In genomic region chr2:74481432-74481831, GRCh38 we compare ENCODE assay signal across 8 cellular contexts. TPM values are rescaled to one million over a fixed set of nuclear protein-coding genes. Genes with fewer than 3 reads are reported as not detected.
A peak's percentile ranks its signal among the peaks of the same experiment; 100 is the strongest.
DNase-seq lines count a peak whose midpoint lies in the region; ATAC-seq, FAIRE-seq and TF ChIP-seq lines count a peak whose summit lies in the region.

No MANE protein-coding gene starts in this region.

- H3K9ac ChIP-seq in K562 (ENCODE audit: insufficient read depth in 1 of 2, low read depth in 2 of 2, low read length in 2 of 2), result peak overlapping the region; percentile 83 to 93

- no peak for TF ChIP-seq CTCF in K562 (IDR thresholded peaks at IDR 0.05 in 2 of 3, conservative IDR thresholded peaks at IDR 0.05 in 1 of 3; ENCODE audit: insufficient read depth in 2 of 3, low read depth in 1 of 3, low read length in 3 of 3)
- TF ChIP-seq CTCF in upper lobe of right lung (IDR thresholded peaks at IDR 0.05), result no peak

- BruUV-seq in K562 (replicated peaks; lab: Mats Ljungman, UMichigan), result no TSS peak

- H3K4me1 ChIP-seq in K562 (replicated peaks in 1 of 2; ENCODE audit: control insufficient read depth in 2 of 2, insufficient read depth in 2 of 2, low read length in 2 of 2) (peaks cover 8 to 23% of the 10 kb centered on the region in 2 experiments; a peak in 4 of 5 replicates), upper lobe of right lung (peaks cover 36% of the 10 kb centered on the region)

- peaks cover 29% of the 10 kb centered on the region for H3K36me3 ChIP-seq in K562 (ENCODE audit: control insufficient read depth, insufficient read depth, low read length)
- H3K36me3 ChIP-seq in upper lobe of right lung, result peaks cover 27% of the 10 kb centered on the region

- no peak for DNase-seq in activated naive CD4-positive, alpha-beta T cell treated with anti-CD3 and anti-CD28 coated beads for 36 hours
- DNase-seq in activated naive CD4-positive, alpha-beta T cell treated with anti-CD3 and anti-CD28 coated beads, Interleukin-2, amount 50 U/mL, for 16 hours, result no peak
- no peak for DNase-seq in K562 (ENCODE audit: extremely low read depth in 1 of 4, low spot score in 3 of 4)
- DNase-seq in memory B cell (ENCODE audit: low spot score in 2 of 2), result no peak
- DNase-seq in upper lobe of right lung, result no peak
- no peak for DNase-seq in effector CD8-positive, alpha-beta T cell (lab: John Stamatoyannopoulos, UW)
- DNase-seq in activated CD8-positive, alpha-beta memory T cell treated with anti-CD3 and anti-CD28 coated beads, Interleukin-2, amount 50 U/mL, for 48 hours, result no peak
- DNase-seq in NCI-H1048 (lab: John Stamatoyannopoulos, UW), result no peak

- H4K20me1 ChIP-seq in K562 (replicated peaks; ENCODE audit: control insufficient read depth, insufficient read depth, low read length), result no peaks in the 10 kb centered on the region; the same call in 1 of the 2 replicates

- H3K27me3 ChIP-seq in K562 (ENCODE audit: control insufficient read depth in 2 of 2, insufficient read depth in 2 of 2, low read length in 2 of 2) (no peaks in the 10 kb centered on the region), upper lobe of right lung (no peaks in the 10 kb centered on the region)

- peak overlapping the region; percentile 93 for H3K4me3 Mint-ChIP-seq in activated naive CD4-positive, alpha-beta T cell treated with anti-CD3 and anti-CD28 coated beads for 36 hours
- H3K4me3 Mint-ChIP-seq in memory B cell, result peak overlapping the region; percentile 99

- H3K4me1 Mint-ChIP-seq in activated naive CD4-positive, alpha-beta T cell treated with anti-CD3 and anti-CD28 coated beads for 36 hours (ENCODE audit: low read depth), result peaks cover 32% of the 10 kb centered on the region
- peaks cover 18% of the 10 kb centered on the region for H3K4me1 Mint-ChIP-seq in memory B cell

- TF ChIP-seq POLR2A in K562 (conservative IDR thresholded peaks at IDR 0.05), result no peak

- peak overlapping the region; percentile 99 for H3K4me2 ChIP-seq in K562 (ENCODE audit: insufficient read depth, low read length)

- H3K9me3 ChIP-seq in K562 (replicated peaks; ENCODE audit: control insufficient read depth, insufficient read depth, low read depth, low read length), result no peaks in the 10 kb centered on the region
- no peaks in the 10 kb centered on the region for H3K9me3 ChIP-seq in upper lobe of right lung

- H3K27ac Mint-ChIP-seq in activated naive CD4-positive, alpha-beta T cell treated with anti-CD3 and anti-CD28 coated beads for 36 hours, result no peak overlapping the region
- no peak overlapping the region for H3K27ac Mint-ChIP-seq in memory B cell

- H3K9me1 ChIP-seq in K562 (ENCODE audit: control insufficient read depth, insufficient read depth, low read length), result no peaks in the 10 kb centered on the region

- CTCF ChIA-PET in activated naive CD4-positive, alpha-beta T cell treated with anti-CD3 and anti-CD28 coated beads for 36 hours (lab: Charles Lee), result interaction anchor here (1.1 to 8.2 kb wide), 10 partner anchors 9 to 104 kb away, joined by 3 to 144 read pairs (median 9); partner anchors contain the start of genes HTRA2, INO80B, LBX2 and MRPL53
- CTCF ChIA-PET in K562 (lab: Yijun Ruan, JAX; ENCODE audit: low intra/inter-chr PET ratio), result no interaction called here

- H2AFZ ChIP-seq in K562 (ENCODE audit: low read depth, low read length), result no peak overlapping the region

- POLR2A ChIA-PET in K562 (lab: Yijun Ruan, JAX), result interaction anchor here (0.7 to 3.9 kb wide), 10 partner anchors 8 to 275 kb away, joined by 3 to 28 read pairs (median 4); partner anchors contain the start of genes MRPL53 and WBP1

- in situ Hi-C loops in K562 (cut with MboI), result no loop called here

- H3K36me3 Mint-ChIP-seq in activated naive CD4-positive, alpha-beta T cell treated with anti-CD3 and anti-CD28 coated beads for 36 hours (ENCODE audit: low read depth), result peaks cover 16% of the 10 kb centered on the region
- peaks cover 12% of the 10 kb centered on the region for H3K36me3 Mint-ChIP-seq in memory B cell

- H3K27ac ChIP-seq in K562 (ENCODE audit: extremely low read depth, low read depth, low read length), result no peak overlapping the region
- peak overlapping the region; percentile 91 for H3K27ac ChIP-seq in upper lobe of right lung

- no peaks in the 10 kb centered on the region for H3K27me3 Mint-ChIP-seq in activated naive CD4-positive, alpha-beta T cell treated with anti-CD3 and anti-CD28 coated beads for 36 hours (ENCODE audit: low read depth)
- H3K27me3 Mint-ChIP-seq in memory B cell, result no peaks in the 10 kb centered on the region

- FAIRE-seq in K562 (lab: Jason Lieb, UNC), result no peak

- peaks cover 32% of the 10 kb centered on the region for H3K79me2 ChIP-seq in K562 (ENCODE audit: control insufficient read depth, insufficient read depth, low read length)

- H3K9me3 Mint-ChIP-seq in activated naive CD4-positive, alpha-beta T cell treated with anti-CD3 and anti-CD28 coated beads for 36 hours, result no peaks in the 10 kb centered on the region
- no peaks in the 10 kb centered on the region for H3K9me3 Mint-ChIP-seq in memory B cell

- intact Hi-C loops in activated naive CD4-positive, alpha-beta T cell treated with anti-CD3 and anti-CD28 coated beads for 36 hours (cut with micrococcal nuclease), result loop anchor here (5.0 kb wide), 1 partner anchor 236 kb away; no protein-coding TSS in a partner anchor
- intact Hi-C loops in K562 (cut with micrococcal nuclease), result no loop called here
- intact Hi-C loops in upper lobe of right lung (cut with DNase I), result no loop called here

- H3K4me3 ChIP-seq in K562 (peak overlapping the region; percentile 86), upper lobe of right lung (peak overlapping the region; percentile 95)

- WGBS in K562 (ENCODE audit: insufficient coverage, low coverage, missing lambda C conversion rate), result 57% methylated on average over 3 of the region's 3 CpGs

- TF ChIP-seq EP300 in K562 (IDR thresholded peaks at IDR 0.05; ENCODE audit: low read length), result no peak

- no peak for TF ChIP-seq RAD21 in K562 (CRISPR knock-in tag; conservative IDR thresholded peaks at IDR 0.05 in 1 of 2, IDR thresholded peaks at IDR 0.05 in 1 of 2)

- no peak for ATAC-seq in K562
- ATAC-seq in memory B cell (ENCODE audit: low read depth), result no peak
- ATAC-seq in upper lobe of right lung, result no peak

RNA-seq across cellular contexts. Expression of gene CCDC142, which starts 1.4 kb away (rescaled TPM):
- 1 to 10 TPM; 3.7 to 5.8 TPM for total RNA-seq in activated naive CD4-positive, alpha-beta T cell treated with anti-CD3 and anti-CD28 coated beads for 36 hours
- 68.2 and 153 TPM in 2 replicates for total RNA-seq in K562 (2011; cell fraction: chromatin; rRNA removed; ENCODE audit: low replicate concordance)
- 104 and 108 TPM in 2 replicates for total RNA-seq in K562 (2011; cell fraction: nucleolus; rRNA removed)
- total RNA-seq in K562 (2011; cell fraction: nucleoplasm; rRNA removed), result 54.5 and 66.8 TPM in 2 replicates
- total RNA-seq in K562 (2014; rRNA removed) (11.1 and 12.9 TPM in 2 replicates), K562 (2014; rRNA removed; fragmentation: Illumina TruSeq; extraction: Trizol) (5.9 and 7.2 TPM in 2 replicates), K562 (2015; rRNA removed; fragmentation: Illumina TruSeq; extraction: Trizol) (9.8 and 11.7 TPM in 2 replicates), K562 (2021) (9.3 and 11.1 TPM in 2 replicates), upper lobe of right lung (16.1 TPM)
- polyA plus RNA-seq in K562 (2011; rRNA removed) (3.4 and 3.7 TPM in 2 replicates), K562 (2014; fragmentation: Illumina TruSeq; extraction: Trizol) (6.5 and 8.3 TPM in 2 replicates), K562 (2014; fragmentation: Nextera tagmentation; extraction: Ambion mirVana) (under 1 TPM; 0.55 to 0.58 TPM), K562 (2014; rRNA removed) (7.8 and 12.7 TPM in 2 replicates)
- polyA plus RNA-seq in K562 (2011; cell fraction: cytosol; rRNA removed), result 2.5 and 6.4 TPM in 2 replicates
- 11.2 and 25.3 TPM in 2 replicates for polyA plus RNA-seq in K562 (2011; cell fraction: nucleus; rRNA removed)
- polyA plus RNA-seq in K562 (2012), result 5.2 and 9.2 TPM in 2 replicates
- 8.7 and 15.4 TPM in 2 replicates for polyA minus RNA-seq in K562 (2011; rRNA and poly(A)+ RNA removed)
- polyA minus RNA-seq in K562 (2011; cell fraction: cytosol; rRNA and poly(A)+ RNA removed), result 3.1 and 4.0 TPM in 2 replicates
- polyA minus RNA-seq in K562 (2011; cell fraction: nucleus; rRNA and poly(A)+ RNA removed), result 24.3 and 36.8 TPM in 2 replicates

RNA-seq across cellular contexts. Expression of gene TTC31, which starts 1.4 kb away (rescaled TPM):
- total RNA-seq in activated naive CD4-positive, alpha-beta T cell treated with anti-CD3 and anti-CD28 coated beads for 36 hours, result 10 to 100 TPM; 29.5 to 30.6 TPM
- total RNA-seq in K562 (2011; cell fraction: chromatin; rRNA removed; ENCODE audit: low replicate concordance), result 53.4 and 102 TPM in 2 replicates
- 58.8 and 59.9 TPM in 2 replicates for total RNA-seq in K562 (2011; cell fraction: nucleolus; rRNA removed)
- 58.1 and 70.2 TPM in 2 replicates for total RNA-seq in K562 (2011; cell fraction: nucleoplasm; rRNA removed)
- total RNA-seq in K562 (2014; rRNA removed) (13.1 and 18.7 TPM in 2 replicates), K562 (2014; rRNA removed; fragmentation: Illumina TruSeq; extraction: Trizol) (8.6 and 11.6 TPM in 2 replicates), K562 (2015; rRNA removed; fragmentation: Illumina TruSeq; extraction: Trizol) (15.6 and 15.9 TPM in 2 replicates), K562 (2021) (23.9 and 26.5 TPM in 2 replicates), upper lobe of right lung (23.4 TPM)
- polyA plus RNA-seq in K562 (2011; rRNA removed) (18.4 and 19.0 TPM in 2 replicates), K562 (2014; fragmentation: Illumina TruSeq; extraction: Trizol) (22.9 and 27.3 TPM in 2 replicates), K562 (2014; fragmentation: Nextera tagmentation; extraction: Ambion mirVana) (1 to 10 TPM; 4.7 to 5.0 TPM), K562 (2014; rRNA removed) (30.5 and 30.9 TPM in 2 replicates)
- 13.2 and 23.0 TPM in 2 replicates for polyA plus RNA-seq in K562 (2011; cell fraction: cytosol; rRNA removed)
- polyA plus RNA-seq in K562 (2011; cell fraction: nucleus; rRNA removed), result 111 and 155 TPM in 2 replicates
- 19.9 and 29.5 TPM in 2 replicates for polyA plus RNA-seq in K562 (2012)
- polyA minus RNA-seq in K562 (2011; rRNA and poly(A)+ RNA removed), result 7.8 and 11.2 TPM in 2 replicates
- 7.1 and 9.6 TPM in 2 replicates for polyA minus RNA-seq in K562 (2011; cell fraction: cytosol; rRNA and poly(A)+ RNA removed)
- 26.1 and 29.9 TPM in 2 replicates for polyA minus RNA-seq in K562 (2011; cell fraction: nucleus; rRNA and poly(A)+ RNA removed)

RNA-seq across cellular contexts. Expression of gene MRPL53, which starts 9.0 kb away (rescaled TPM):
- total RNA-seq in activated naive CD4-positive, alpha-beta T cell treated with anti-CD3 and anti-CD28 coated beads for 36 hours, result 100 to 1,000 TPM; 112 to 117 TPM
- 18.9 and 39.7 TPM in 2 replicates for total RNA-seq in K562 (2011; cell fraction: chromatin; rRNA removed; ENCODE audit: low replicate concordance)
- total RNA-seq in K562 (2011; cell fraction: nucleolus; rRNA removed), result 42.7 and 46.7 TPM in 2 replicates
- 23.2 and 28.7 TPM in 2 replicates for total RNA-seq in K562 (2011; cell fraction: nucleoplasm; rRNA removed)
- 60.8 and 68.2 TPM in 2 replicates for total RNA-seq in K562 (2014; rRNA removed)
- 14.5 and 18.2 TPM in 2 replicates for total RNA-seq in K562 (2014; rRNA removed; fragmentation: Illumina TruSeq; extraction: Trizol)
- total RNA-seq in K562 (2015; rRNA removed; fragmentation: Illumina TruSeq; extraction: Trizol), result 45.7 and 46.4 TPM in 2 replicates
- 80.8 and 87.9 TPM in 2 replicates for total RNA-seq in K562 (2021)
- 15.1 and 20.0 TPM in 2 replicates for polyA plus RNA-seq in K562 (2011; rRNA removed)
- polyA plus RNA-seq in K562 (2011; cell fraction: cytosol; rRNA removed), result 23.7 and 82.7 TPM in 2 replicates
- polyA plus RNA-seq in K562 (2011; cell fraction: nucleus; rRNA removed), result 16.1 and 33.6 TPM in 2 replicates
- 72.4 and 72.9 TPM in 2 replicates for polyA plus RNA-seq in K562 (2012)
- 11.5 and 37.5 TPM in 2 replicates for polyA plus RNA-seq in K562 (2014; fragmentation: Illumina TruSeq; extraction: Trizol)
- 10 to 100 TPM; 24.3 to 41.1 TPM for polyA plus RNA-seq in K562 (2014; fragmentation: Nextera tagmentation; extraction: Ambion mirVana)
- 53.9 and 84.3 TPM in 2 replicates for polyA plus RNA-seq in K562 (2014; rRNA removed)
- 4.9 and 8.8 TPM in 2 replicates for polyA minus RNA-seq in K562 (2011; rRNA and poly(A)+ RNA removed)
- polyA minus RNA-seq in K562 (2011; cell fraction: cytosol; rRNA and poly(A)+ RNA removed), result 18.4 and 20.1 TPM in 2 replicates
- polyA minus RNA-seq in K562 (2011; cell fraction: nucleus; rRNA and poly(A)+ RNA removed), result 10.9 and 12.3 TPM in 2 replicates
- 73.1 TPM for total RNA-seq in upper lobe of right lung

RNA-seq across cellular contexts. Expression of gene MOGS, which starts 16.2 kb away (rescaled TPM):
- total RNA-seq in activated naive CD4-positive, alpha-beta T cell treated with anti-CD3 and anti-CD28 coated beads for 36 hours, result 10 to 100 TPM; 38.8 to 39.1 TPM
- 113 and 233 TPM in 2 replicates for total RNA-seq in K562 (2011; cell fraction: chromatin; rRNA removed; ENCODE audit: low replicate concordance)
- total RNA-seq in K562 (2011; cell fraction: nucleolus; rRNA removed), result 186 and 214 TPM in 2 replicates
- 140 and 145 TPM in 2 replicates for total RNA-seq in K562 (2011; cell fraction: nucleoplasm; rRNA removed)
- 44.5 and 51.0 TPM in 2 replicates for total RNA-seq in K562 (2014; rRNA removed)
- total RNA-seq in K562 (2014; rRNA removed; fragmentation: Illumina TruSeq; extraction: Trizol), result 22.2 and 29.4 TPM in 2 replicates
- total RNA-seq in K562 (2015; rRNA removed; fragmentation: Illumina TruSeq; extraction: Trizol), result 35.3 TPM in 2 replicates
- total RNA-seq in K562 (2021), result 61.2 and 62.3 TPM in 2 replicates
- polyA plus RNA-seq in K562 (2011; rRNA removed), result 34.2 and 46.0 TPM in 2 replicates
- 30.1 and 59.5 TPM in 2 replicates for polyA plus RNA-seq in K562 (2011; cell fraction: cytosol; rRNA removed)
- polyA plus RNA-seq in K562 (2011; cell fraction: nucleus; rRNA removed), result 204 and 279 TPM in 2 replicates
- 55.5 and 58.2 TPM in 2 replicates for polyA plus RNA-seq in K562 (2012)
- polyA plus RNA-seq in K562 (2014; fragmentation: Illumina TruSeq; extraction: Trizol), result 47.1 and 49.4 TPM in 2 replicates
- 1 to 10 TPM; 1.6 to 3.5 TPM for polyA plus RNA-seq in K562 (2014; fragmentation: Nextera tagmentation; extraction: Ambion mirVana)
- 49.3 and 52.5 TPM in 2 replicates for polyA plus RNA-seq in K562 (2014; rRNA removed)
- 25.0 and 27.6 TPM in 2 replicates for polyA minus RNA-seq in K562 (2011; rRNA and poly(A)+ RNA removed)
- polyA minus RNA-seq in K562 (2011; cell fraction: cytosol; rRNA and poly(A)+ RNA removed), result 31.5 and 32.4 TPM in 2 replicates
- 21.4 and 22.1 TPM in 2 replicates for polyA minus RNA-seq in K562 (2011; cell fraction: nucleus; rRNA and poly(A)+ RNA removed)
- 51.6 TPM for total RNA-seq in upper lobe of right lung

RNA-seq across cellular contexts. Expression of gene LBX2, which starts 18.0 kb away (rescaled TPM):
- total RNA-seq in activated naive CD4-positive, alpha-beta T cell treated with anti-CD3 and anti-CD28 coated beads for 36 hours, result under 1 TPM in 1 of 2 experiments, not detected in 1; 0.31 TPM
- total RNA-seq in K562 (2011; cell fraction: chromatin; rRNA removed; ENCODE audit: low replicate concordance), result 3.0 and 5.3 TPM in 2 replicates
- 7.2 and 8.6 TPM in 2 replicates for total RNA-seq in K562 (2011; cell fraction: nucleolus; rRNA removed)
- 2.1 and 4.0 TPM in 2 replicates for total RNA-seq in K562 (2011; cell fraction: nucleoplasm; rRNA removed)
- total RNA-seq in K562 (2014; rRNA removed) (3.1 and 3.7 TPM in 2 replicates), K562 (2014; rRNA removed; fragmentation: Illumina TruSeq; extraction: Trizol) (0.38 and 0.40 TPM in 2 replicates), K562 (2015; rRNA removed; fragmentation: Illumina TruSeq; extraction: Trizol) (2.5 and 2.6 TPM in 2 replicates), K562 (2021) (5.5 and 6.2 TPM in 2 replicates), upper lobe of right lung (1.8 TPM)
- polyA plus RNA-seq in K562 (2011; rRNA removed) (0.93 and 1.1 TPM in 2 replicates), K562 (2014; fragmentation: Illumina TruSeq; extraction: Trizol) (1.00 and 1.5 TPM in 2 replicates), K562 (2014; fragmentation: Nextera tagmentation; extraction: Ambion mirVana) (under 1 TPM in 1 of 2 experiments, not detected in 1; 0.39 TPM), K562 (2014; rRNA removed) (3.9 and 4.2 TPM in 2 replicates)
- 1.2 and 4.6 TPM in 2 replicates for polyA plus RNA-seq in K562 (2011; cell fraction: cytosol; rRNA removed)
- polyA plus RNA-seq in K562 (2011; cell fraction: nucleus; rRNA removed), result 3.0 and 7.5 TPM in 2 replicates
- polyA plus RNA-seq in K562 (2012), result 2.9 and 7.7 TPM in 2 replicates
- 0.18 and 0.42 TPM in 2 replicates for polyA minus RNA-seq in K562 (2011; rRNA and poly(A)+ RNA removed)
- 2.0 TPM in 1 of 2 replicates, not detected in the other for polyA minus RNA-seq in K562 (2011; cell fraction: cytosol; rRNA and poly(A)+ RNA removed)
- polyA minus RNA-seq in K562 (2011; cell fraction: nucleus; rRNA and poly(A)+ RNA removed), result 8.6 and 9.3 TPM in 2 replicates
